Comparison of ENCODE assay signal across 8 cellular contexts in the genomic region with DNA sequence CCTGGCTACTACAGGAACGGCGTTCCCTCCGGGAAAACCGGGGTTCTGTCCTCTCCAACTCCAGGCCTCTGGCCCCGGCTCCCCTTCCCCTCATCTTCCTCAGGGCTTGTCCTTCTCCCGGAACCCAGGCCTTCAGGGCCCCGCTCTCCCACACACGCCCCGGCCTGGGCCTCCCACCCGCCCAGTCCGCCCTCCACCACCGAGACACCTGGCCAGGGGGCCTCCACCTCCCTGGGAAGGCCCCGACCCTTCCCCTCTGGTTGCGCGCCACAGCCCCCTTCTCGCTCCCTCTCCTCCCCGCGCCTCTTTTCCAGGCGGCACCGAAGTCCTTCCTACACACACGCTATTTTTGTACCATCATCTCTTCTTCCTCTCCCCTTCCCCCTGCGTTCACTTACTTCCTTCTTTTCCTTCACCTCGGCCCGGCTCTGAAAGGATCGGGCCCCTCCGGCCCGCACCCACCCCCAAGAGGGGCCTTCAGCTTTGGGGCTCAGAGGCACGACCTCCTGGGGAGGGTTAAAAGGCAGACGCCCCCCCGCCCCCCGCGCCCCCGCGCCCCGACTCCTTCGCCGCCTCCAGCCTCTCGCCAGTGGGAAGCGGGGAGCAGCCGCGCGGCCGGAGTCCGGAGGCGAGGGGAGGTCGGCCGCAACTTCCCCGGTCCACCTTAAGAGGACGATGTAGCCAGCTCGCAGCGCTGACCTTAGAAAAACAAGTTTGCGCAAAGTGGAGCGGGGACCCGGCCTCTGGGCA. TPM values are rescaled to one million over a fixed set of nuclear protein-coding genes. Genes with fewer than 3 reads are reported as not detected.
DNase-seq lines count a peak whose midpoint lies in the region; ATAC-seq and TF ChIP-seq lines count a peak whose summit lies in the region.

No MANE protein-coding gene starts in this region.

- no peaks in the 10 kb centered on the region for H3K4me1 ChIP-seq in colonic mucosa
- no peaks in the 10 kb centered on the region for H3K4me1 ChIP-seq in uterus

- no peak for TF ChIP-seq CTCF in colonic mucosa (IDR thresholded peaks at IDR 0.05)
- TF ChIP-seq CTCF in uterus (IDR thresholded peaks at IDR 0.05), result peak in 1 of 4 experiments; percentile 12

- no peak for TF ChIP-seq POLR2A in uterus (IDR thresholded peaks at IDR 0.05)

- H3K4me3 Mint-ChIP-seq in stimulated activated naive CD8-positive, alpha-beta T cell treated with anti-CD3 and anti-CD28 coated beads, Interleukin-15, Interleukin-2, amounts not matched to agents 100 ng/mL and 50 ng/mL, for 24 hours, result peak overlapping the region; percentile 54

- intact Hi-C loops in colonic mucosa (cut with DNase I), result loop anchor here (10.0 kb wide), 1 partner anchor 89 kb away; no protein-coding TSS in a partner anchor
- intact Hi-C loops in uterus (cut with DNase I; ENCODE audit: low total_unique reads), result no loop called here

- H3K9me3 ChIP-seq in colonic mucosa (no peaks in the 10 kb centered on the region), uterus (no peaks in the 10 kb centered on the region)

- peak overlapping the region in 1 of 2 donors; percentile 63 for H3K9ac ChIP-seq in colonic mucosa (ENCODE audit: low read depth in 2 of 2, low read length in 2 of 2)

- no peaks in the 10 kb centered on the region for H3K27me3 ChIP-seq in colonic mucosa
- no peaks in the 10 kb centered on the region for H3K27me3 ChIP-seq in uterus

- no peaks in the 10 kb centered on the region for H3K36me3 ChIP-seq in colonic mucosa
- no peaks in the 10 kb centered on the region for H3K36me3 ChIP-seq in uterus

- ATAC-seq in stimulated activated naive CD8-positive, alpha-beta T cell treated with anti-CD3 and anti-CD28 coated beads, Interleukin-15, Interleukin-2, amounts not matched to agents 100 U/mL and 50 U/mL, for 24 hours, result no peak
- no peak for ATAC-seq in HG03196 (IDR thresholded peaks at IDR 0.05; ENCODE audit: unreplicated experiment)
- no peak for ATAC-seq in GM18868 (IDR thresholded peaks at IDR 0.05; ENCODE audit: unreplicated experiment)

- peak overlapping the region; percentile 57 for H3K4me3 ChIP-seq in colonic mucosa
- peak overlapping the region; percentile 69 to 75 for H3K4me3 ChIP-seq in uterus

- DNase-seq in stimulated activated naive CD8-positive, alpha-beta T cell treated with anti-CD3 and anti-CD28 coated beads, Interleukin-15, Interleukin-2, amounts not matched to agents 100 U/mL and 50 U/mL, for 24 hours, result no peak
- DNase-seq in colonic mucosa, result peak; percentile 30
- peak; percentile 66 for DNase-seq in midbrain (lab: John Stamatoyannopoulos, UW)
- DNase-seq in uterus, result peak; percentile 35 to 68
- no peak for DNase-seq in activated CD4-positive, alpha-beta T cell treated with anti-CD3 and anti-CD28 coated beads for 48 hours

- H3K27ac Mint-ChIP-seq in stimulated activated naive CD8-positive, alpha-beta T cell treated with anti-CD3 and anti-CD28 coated beads, Interleukin-15, Interleukin-2, amounts not matched to agents 100 ng/mL and 50 ng/mL, for 24 hours, result no peak overlapping the region

- H3K27ac ChIP-seq in colonic mucosa (peak overlapping the region; percentile 85), uterus (peak overlapping the region; percentile 93 to 96)

- no peaks in the 10 kb centered on the region for H3K36me3 Mint-ChIP-seq in stimulated activated naive CD8-positive, alpha-beta T cell treated with anti-CD3 and anti-CD28 coated beads, Interleukin-15, Interleukin-2, amounts not matched to agents 100 ng/mL and 50 ng/mL, for 24 hours (ENCODE audit: low read depth)

- H3K27me3 Mint-ChIP-seq in stimulated activated naive CD8-positive, alpha-beta T cell treated with anti-CD3 and anti-CD28 coated beads, Interleukin-15, Interleukin-2, amounts not matched to agents 100 ng/mL and 50 ng/mL, for 24 hours, result peaks cover 62% of the 10 kb centered on the region

- no peaks in the 10 kb centered on the region for H3K9me3 Mint-ChIP-seq in stimulated activated naive CD8-positive, alpha-beta T cell treated with anti-CD3 and anti-CD28 coated beads, Interleukin-15, Interleukin-2, amounts not matched to agents 100 ng/mL and 50 ng/mL, for 24 hours

- H3K4me1 Mint-ChIP-seq in stimulated activated naive CD8-positive, alpha-beta T cell treated with anti-CD3 and anti-CD28 coated beads, Interleukin-15, Interleukin-2, amounts not matched to agents 100 ng/mL and 50 ng/mL, for 24 hours (ENCODE audit: low read depth), result peaks cover 21% of the 10 kb centered on the region

RNA-seq across cellular contexts. Expression of gene SIRPA, which starts 1.3 kb away (rescaled TPM):
- total RNA-seq in colonic mucosa, result 10 to 100 TPM in 1 of 2 donors, 1 to 10 TPM in 1; 9.8 to 12.2 TPM
- 10 to 100 TPM; 11.5 to 34.6 (median 20.2) TPM for total RNA-seq in uterus

Comparison
In these comparisons a context has a peak if more than half of its experiments do, and no peak if none do; other contexts are left out.
1. DNase-seq: peak in colonic mucosa (single experiment), midbrain (single experiment) and uterus (2 of 2); none in stimulated activated naive CD8-positive, alpha-beta T cell treated with anti-CD3 and anti-CD28 coated beads, Interleukin-15, Interleukin-2, amounts not matched to agents 100 U/mL and 50 U/mL, for 24 hours (single experiment) and activated CD4-positive, alpha-beta T cell treated with anti-CD3 and anti-CD28 coated beads for 48 hours (single experiment).